Comparison of ENCODE assay signal across 19 cellular contexts in genomic region chr7:27964840-27965239, GRCh38.
"Had no signal": no experiment of that assay in that cellular context is flagged by ENCODE, and none has a peak within 500 bp of the region (broad histone marks: within the 10 kb centered on the region; RNA-seq: fewer than 3 reads in every experiment).

No MANE protein-coding gene starts in this region.

- DNase-seq: Kasumi-1, KBM-7, MV-4-11, NCI-H1048, NCI-H1105, NCI-H1417, NCI-H1436 treated with DMSO at 0.1 percent for 48 hours, NCI-H1694, NCI-H187 treated with DMSO at 0.1 percent for 48 hours, NCI-H2029 treated with DMSO at 0.1 percent for 48 hours, NCI-H2107, NCI-H2227 treated with DMSO at 0.1 percent for 48 hours, NCI-H524, NCI-H526 treated with DMSO at 0.1 percent for 48 hours, NCI-H748 treated with DMSO at 0.1 percent for 48 hours, PC-3, SHP77 had no signal

- ATAC-seq: Panc1, PC-3 had no signal

- H3K27ac ChIP-seq: RWPE1 had no signal
